In the genomic region with DNA sequence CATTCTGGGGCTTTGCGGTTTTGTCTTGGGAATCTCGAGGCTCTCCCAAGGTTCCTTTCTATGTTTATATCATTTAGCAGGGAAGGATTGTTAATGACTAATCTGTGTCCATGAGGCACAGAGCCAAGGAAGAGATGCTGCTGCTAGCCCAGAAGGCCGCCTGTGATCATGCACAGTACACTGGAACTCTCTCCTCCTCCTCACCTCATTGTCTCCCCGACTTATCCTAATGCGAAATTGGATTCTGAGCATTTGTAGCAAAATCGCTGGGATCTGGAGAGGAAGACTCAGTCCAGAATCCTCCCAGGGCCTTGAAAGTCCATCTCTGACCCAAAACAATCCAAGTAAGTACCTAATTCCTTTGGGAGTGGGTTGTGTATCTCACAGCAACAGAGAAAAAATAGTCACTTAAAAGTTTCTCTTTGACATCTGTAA, we compare ENCODE assay signal across 11 cellular contexts. TPM values are rescaled to one million over a fixed set of nuclear protein-coding genes. Genes with fewer than 3 reads are reported as not detected.
DNase-seq lines count a peak whose midpoint lies in the region; ATAC-seq and TF ChIP-seq lines count a peak whose summit lies in the region.
"Had no signal": no experiment of that assay in that cellular context is flagged by ENCODE, and none has a peak within 500 bp of the region (broad histone marks: within the 10 kb centered on the region; RNA-seq: fewer than 3 reads in every experiment).

Gene NR1H4, plus strand, starts transcription at position 151 of the 435 bp plus-strand sequence. CDS start 19,458 bp downstream, outside the sequence.

- in situ Hi-C loops in transverse colon (cut with MboI; ENCODE audit: low pct_ligation_motif_present in 1 of 4, low pct_unique_long_range_greater_than_20kb in 1 of 4, low sequenced_read_pairs in 3 of 4) = no loop called here

- ATAC-seq in left colon = no peak
- ATAC-seq: right cardiac atrium had no signal

- WGBS in transverse colon (ENCODE audit: low coverage in 1 of 2), 2 donors = 29 to 67% methylated on average over 2 to 6 of the region's 6 CpGs

- DNase-seq in HCEC 1CT (peak; percentile 94), astrocyte of the hippocampus (ENCODE audit: low read depth, low spot score) (peak; percentile 65), left colon (no peak), transverse colon (no peak), NCI-H2107 treated with DMSO at 0.1 percent for 48 hours (lab: John Stamatoyannopoulos, UW; ENCODE audit: unreplicated experiment) (no peak)
- no peak for DNase-seq in activated CD4-positive, alpha-beta T cell treated with anti-CD3 and anti-CD28 coated beads, Interleukin-2, amount 50 U/mL, for 1 hour
- DNase-seq in stimulated activated naive CD4-positive, alpha-beta T cell (lab: John Stamatoyannopoulos, UW) = no peak
- DNase-seq: Calu3, NCI-H1092, right cardiac atrium, substantia nigra had no signal

- intact Hi-C loops in left colon (cut with DNase I, micrococcal nuclease) = no loop called here
- intact Hi-C loops in transverse colon (cut with DNase I; ENCODE audit: low total_unique reads) = no loop called here

- no peaks in the 10 kb centered on the region for H3K9me3 ChIP-seq in transverse colon

- no peak for TF ChIP-seq POLR2A in transverse colon (IDR thresholded peaks at IDR 0.05)

- H3K4me1 ChIP-seq in transverse colon = peaks cover 0 to 9% (median 0%) of the 10 kb centered on the region in 4 donors

- TF ChIP-seq EP300 in transverse colon (IDR thresholded peaks at IDR 0.05; ENCODE audit: low read depth) = no peak

- no peak for TF ChIP-seq CTCF in transverse colon (IDR thresholded peaks at IDR 0.05)

- H3K27me3 ChIP-seq in transverse colon = no peaks in the 10 kb centered on the region

- no peak within 1 kb of the TSS for H3K4me3 ChIP-seq in transverse colon

- H3K27ac ChIP-seq in transverse colon = no peak within 1 kb of the TSS

- no peaks in the 10 kb centered on the region for H3K36me3 ChIP-seq in transverse colon

RNA-seq across cellular contexts. Expression of gene NR1H4, which starts in this region (rescaled TPM):
- total RNA-seq in left colon (10 to 100 TPM; 20.3 to 30.5 TPM), transverse colon (10 to 100 TPM; 10.7 to 50.7 (median 28.8) TPM)

Comparison
In these comparisons a context has a peak if more than half of its experiments do, and no peak if none do; other contexts are left out.
1. DNase-seq: peak in HCEC 1CT (single experiment) and astrocyte of the hippocampus (single experiment); none in left colon (0 of 2), transverse colon (single experiment), activated CD4-positive, alpha-beta T cell treated with anti-CD3 and anti-CD28 coated beads, Interleukin-2, amount 50 U/mL, for 1 hour (single experiment), stimulated activated naive CD4-positive, alpha-beta T cell (0 of 6) and NCI-H2107 treated with DMSO at 0.1 percent for 48 hours (single experiment).